In the genomic region with DNA sequence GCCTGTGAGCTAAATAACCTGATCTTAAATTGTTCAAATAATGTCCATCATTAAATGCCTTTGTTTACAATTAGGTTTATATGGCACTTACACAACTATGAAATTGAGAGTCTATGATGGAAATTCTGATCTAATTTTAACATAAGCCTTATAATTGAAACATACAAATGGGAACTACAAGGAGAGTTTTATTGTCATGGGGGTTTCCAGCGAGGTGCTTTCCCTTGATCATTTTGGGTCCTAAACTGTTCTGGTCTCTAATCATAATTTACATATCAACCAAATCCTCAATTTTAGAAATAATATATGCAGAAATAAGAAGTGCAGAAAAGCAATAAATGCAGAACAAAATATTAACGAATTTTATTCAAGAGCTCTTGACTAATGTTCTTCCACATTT, we compare ENCODE assay signal across 31 cellular contexts. TPM values are rescaled to one million over a fixed set of nuclear protein-coding genes. Genes with fewer than 3 reads are reported as not detected.
DNase-seq lines count a peak whose midpoint lies in the region; ATAC-seq and TF ChIP-seq lines count a peak whose summit lies in the region.
"Had no signal": no experiment of that assay in that cellular context is flagged by ENCODE, and none has a peak within 500 bp of the region (broad histone marks: within the 10 kb centered on the region; RNA-seq: fewer than 3 reads in every experiment).

No MANE protein-coding gene starts in this region.

- H3K27me3 ChIP-seq in spleen (replicated peaks in 1 of 7) (no peaks in the 10 kb centered on the region), lower lobe of right lung (ENCODE audit: low read depth) (no peaks in the 10 kb centered on the region)
- H3K27me3 ChIP-seq: cardiac muscle cell, esophagus muscularis mucosa, hepatocyte, right atrium auricular region, tibial nerve had no signal

- H3K4me3 ChIP-seq in spleen (no peak overlapping the region), lower lobe of right lung (no peak overlapping the region)
- H3K4me3 ChIP-seq: cardiac muscle cell, esophagus muscularis mucosa, hepatocyte, right atrium auricular region, tibial nerve had no signal

- TF ChIP-seq CTCF in WTC11 (IDR thresholded peaks at IDR 0.05): no peak
- no peak for TF ChIP-seq CTCF in spleen (IDR thresholded peaks at IDR 0.05 in 8 of 11, conservative IDR thresholded peaks at IDR 0.05 in 3 of 11)
- TF ChIP-seq CTCF in lower lobe of right lung (IDR thresholded peaks at IDR 0.05): no peak

- CTCF ChIA-PET in WTC11 (lab: Charles Lee): interaction anchor here (1.0 to 2.0 kb wide), 3 partner anchors 13 to 141 kb away, joined by 3 to 9 read pairs (median 6); no protein-coding TSS in a partner anchor

- no peaks in the 10 kb centered on the region for H3K36me3 ChIP-seq in spleen
- no peaks in the 10 kb centered on the region for H3K36me3 ChIP-seq in lower lobe of right lung
- H3K36me3 ChIP-seq: cardiac muscle cell, esophagus muscularis mucosa, right atrium auricular region, tibial nerve had no signal

- H3K27ac ChIP-seq in spleen (peak overlapping the region in 6 of 8 donors; percentile 52 to 83 (median 72)), lower lobe of right lung (no peak overlapping the region)
- H3K27ac ChIP-seq: cardiac muscle cell, hepatocyte, right atrium auricular region, tibial nerve had no signal

- peaks cover 41% of the 10 kb centered on the region for H3K4me1 Mint-ChIP-seq in activated T-cell treated with anti-CD3 and anti-CD28 coated beads, Interleukin-2, amount 50 U/mL, for 24 hours (ENCODE audit: low read depth)
- peaks cover 64% of the 10 kb centered on the region for H3K4me1 Mint-ChIP-seq in WTC11

- H3K4me1 ChIP-seq in spleen (peaks cover 28 to 100% (median 73%) of the 10 kb centered on the region in 6 donors), lower lobe of right lung (peaks cover 32% of the 10 kb centered on the region)

- no peak for TF ChIP-seq POLR2A in spleen (IDR thresholded peaks at IDR 0.05)

- H3K4me3 Mint-ChIP-seq in activated T-cell treated with anti-CD3 and anti-CD28 coated beads, Interleukin-2, amount 50 U/mL, for 24 hours: no peak overlapping the region
- H3K4me3 Mint-ChIP-seq in WTC11: no peak overlapping the region
- H3K4me3 Mint-ChIP-seq: activated CD4-positive, alpha-beta memory T cell treated with anti-CD3 and anti-CD28 coated beads for 36 hours; CD8-positive, alpha-beta T cell; endodermal cell had no signal

- DNase-seq in activated T-cell treated with anti-CD3 and anti-CD28 coated beads, Interleukin-2, amount 50 U/mL, for 24 hours: no peak
- DNase-seq in activated T-cell treated with anti-CD3 and anti-CD28 coated beads, Interleukin-2, amount 50 U/mL, for 1 hour: no peak
- DNase-seq in WTC11 (ENCODE audit: low spot score) (no peak), spleen (no peak), RKO (ENCODE audit: low spot score) (no peak), lower lobe of right lung (no peak)
- DNase-seq in activated effector memory CD4-positive, alpha-beta T cell treated with anti-CD3 and anti-CD28 coated beads, Interleukin-2, amount 50 U/mL, for 16 hours: no peak
- DNase-seq: 8988T; activated CD4-positive, alpha-beta memory T cell treated with anti-CD3 and anti-CD28 coated beads for 36 hours; activated gamma-delta T cell treated with Interleukin-2 at 50 U/mL for 16 hours; aorta; CD8-positive, alpha-beta T cell; cortex of kidney; endodermal cell; foreskin melanocyte; HCEC 1CT; NCI-H1105; NCI-H2081; NCI-H446; NCI-H82; occipital lobe; stimulated activated CD4-positive, alpha-beta T cell treated with anti-CD3 and anti-CD28 coated beads, Interleukin-4, amount 100 ng/mL, for 4 hours; T-helper 9 cell had no signal

- WGBS in spleen, 5 donors: 52 to 68% (median 59%) methylated on average over 2 of the region's 2 CpGs

- H3K36me3 Mint-ChIP-seq in activated T-cell treated with anti-CD3 and anti-CD28 coated beads, Interleukin-2, amount 50 U/mL, for 24 hours (ENCODE audit: low read depth): no peaks in the 10 kb centered on the region
- H3K36me3 Mint-ChIP-seq in WTC11: no peaks in the 10 kb centered on the region
- H3K36me3 Mint-ChIP-seq: activated CD4-positive, alpha-beta memory T cell treated with anti-CD3 and anti-CD28 coated beads for 36 hours; CD8-positive, alpha-beta T cell had no signal

- POLR2A ChIA-PET in WTC11 (lab: Charles Lee): no interaction called here

- H3K9me3 ChIP-seq in spleen: no peaks in the 10 kb centered on the region
- no peaks in the 10 kb centered on the region for H3K9me3 ChIP-seq in lower lobe of right lung
- H3K9me3 ChIP-seq: esophagus muscularis mucosa, right atrium auricular region, tibial nerve had no signal

- intact Hi-C loops in spleen (cut with DNase I; ENCODE audit: low total_unique reads): no loop called here
- intact Hi-C loops in lower lobe of right lung (cut with DNase I): no loop called here

- ATAC-seq in GM21717 (IDR thresholded peaks at IDR 0.05; ENCODE audit: unreplicated experiment): peak; percentile 30
- no peak for ATAC-seq in WTC11
- no peak for ATAC-seq in lower lobe of right lung
- ATAC-seq: CD8-positive, alpha-beta T cell; left lobe of liver; SK-N-SH treated with all-trans-retinoic acid at 6 μM for 48 hours had no signal

- peak overlapping the region; percentile 42 for H3K27ac Mint-ChIP-seq in activated T-cell treated with anti-CD3 and anti-CD28 coated beads, Interleukin-2, amount 50 U/mL, for 24 hours
- H3K27ac Mint-ChIP-seq in WTC11: 0 out of 2 replicates have a peak overlapping the region, but pooled peaks have one; percentile 2
- H3K27ac Mint-ChIP-seq: activated CD4-positive, alpha-beta memory T cell treated with anti-CD3 and anti-CD28 coated beads for 36 hours; CD8-positive, alpha-beta T cell had no signal

- H3K27me3 Mint-ChIP-seq in activated T-cell treated with anti-CD3 and anti-CD28 coated beads, Interleukin-2, amount 50 U/mL, for 24 hours: no peaks in the 10 kb centered on the region
- no peaks in the 10 kb centered on the region for H3K27me3 Mint-ChIP-seq in WTC11 (ENCODE audit: low read depth)
- H3K27me3 Mint-ChIP-seq: activated CD4-positive, alpha-beta memory T cell treated with anti-CD3 and anti-CD28 coated beads for 36 hours had no signal

- H3K9me3 Mint-ChIP-seq in activated T-cell treated with anti-CD3 and anti-CD28 coated beads, Interleukin-2, amount 50 U/mL, for 24 hours: no peaks in the 10 kb centered on the region
- H3K9me3 Mint-ChIP-seq in WTC11: no peaks in the 10 kb centered on the region
- H3K9me3 Mint-ChIP-seq: activated CD4-positive, alpha-beta memory T cell treated with anti-CD3 and anti-CD28 coated beads for 36 hours; CD8-positive, alpha-beta T cell; endodermal cell had no signal

TF ChIP-seq in WTC11, 78 proteins besides CTCF, POLR2A, EP300 and RAD21:
- TF ChIP-seq, protein P1, sequence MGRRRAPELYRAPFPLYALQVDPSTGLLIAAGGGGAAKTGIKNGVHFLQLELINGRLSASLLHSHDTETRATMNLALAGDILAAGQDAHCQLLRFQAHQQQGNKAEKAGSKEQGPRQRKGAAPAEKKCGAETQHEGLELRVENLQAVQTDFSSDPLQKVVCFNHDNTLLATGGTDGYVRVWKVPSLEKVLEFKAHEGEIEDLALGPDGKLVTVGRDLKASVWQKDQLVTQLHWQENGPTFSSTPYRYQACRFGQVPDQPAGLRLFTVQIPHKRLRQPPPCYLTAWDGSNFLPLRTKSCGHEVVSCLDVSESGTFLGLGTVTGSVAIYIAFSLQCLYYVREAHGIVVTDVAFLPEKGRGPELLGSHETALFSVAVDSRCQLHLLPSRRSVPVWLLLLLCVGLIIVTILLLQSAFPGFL (CRISPR knock-in tag; IDR thresholded peaks at IDR 0.05; ENCODE audit: borderline replicate concordance): no peak
- no peak for TF ChIP-seq ELF4 (CRISPR knock-in tag; IDR thresholded peaks at IDR 0.05; ENCODE audit: low read depth)
- no peak for TF ChIP-seq CREB1 (CRISPR knock-in tag; IDR thresholded peaks at IDR 0.05)
- no peak for TF ChIP-seq GTF2I (CRISPR knock-in tag; conservative IDR thresholded peaks at IDR 0.05)

RNA-seq across cellular contexts. Expression of a gene that starts 44.9 kb away (rescaled TPM):
- total RNA-seq in WTC11 (2021) (161 to 164 TPM (median 164 TPM) in 3 replicates), spleen (10 to 100 TPM; 28.8 to 45.8 (median 42.0) TPM), lower lobe of right lung (35.8 TPM)
- polyA plus RNA-seq in spleen: 10 to 100 TPM; 23.7 to 31.2 (median 27.9) TPM
